8 cellular contexts compared by ENCODE assay signal in genomic region chr2:233251306-233252116, GRCh38. TPM values are rescaled to one million over a fixed set of nuclear protein-coding genes. Genes with fewer than 3 reads are reported as not detected.
DNase-seq lines count a peak whose midpoint lies in the region; ATAC-seq and TF ChIP-seq lines count a peak whose summit lies in the region.

ATG16L1 (plus strand) TSS chr2:233251673; CDS start chr2:233251828, 155 bp downstream.

- peaks cover 21 to 32% of the 10 kb centered on the region in 2 donors for H3K36me3 Mint-ChIP-seq in CD4-positive, alpha-beta memory T cell

- peak within 1 kb of the TSS; percentile 90 to 94 (median 93) for H3K4me3 Mint-ChIP-seq in CD4-positive, alpha-beta memory T cell

- peak within 1 kb of the TSS; percentile 94 to 98 (median 98) for H3K27ac Mint-ChIP-seq in CD4-positive, alpha-beta memory T cell

- peak within 1 kb of the TSS; percentile 72 to 74 for H3K9ac ChIP-seq in liver (ENCODE audit: low read depth in 1 of 2, low read length in 2 of 2)

- H3K9me3 Mint-ChIP-seq in CD4-positive, alpha-beta memory T cell: no peaks in the 10 kb centered on the region

- H3K4me3 ChIP-seq in CD4-positive, alpha-beta memory T cell (ENCODE audit: low read length in 2 of 2): peak within 1 kb of the TSS; percentile 96 to 98
- peak within 1 kb of the TSS; percentile 84 to 97 (median 91) for H3K4me3 ChIP-seq in liver (ENCODE audit: low read depth in 1 of 3, low read length in 3 of 3)

- H3K4me1 ChIP-seq in CD4-positive, alpha-beta memory T cell (ENCODE audit: insufficient read depth, low read length): peaks cover 84% of the 10 kb centered on the region
- peaks cover 3 to 21% (median 18%) of the 10 kb centered on the region in 4 donors for H3K4me1 ChIP-seq in liver (ENCODE audit: control insufficient read depth in 4 of 4, insufficient read depth in 4 of 4, low read length in 3 of 4)

- peaks cover 57 to 83% (median 68%) of the 10 kb centered on the region in 4 donors for H3K4me1 Mint-ChIP-seq in CD4-positive, alpha-beta memory T cell

- POLR2A ChIA-PET in CD4-positive, alpha-beta memory T cell (lab: Charles Lee; ENCODE audit: partially characterized antibody): interaction anchor here (0.8 to 7.1 kb wide), 19 partner anchors 10 to 412 kb away, joined by 3 to 162 read pairs (median 6); partner anchors contain the start of genes DGKD and INPP5D

- no peaks in the 10 kb centered on the region for H3K27me3 ChIP-seq in CD4-positive, alpha-beta memory T cell (ENCODE audit: insufficient read depth, low read length)
- no peaks in the 10 kb centered on the region for H3K27me3 ChIP-seq in liver (ENCODE audit: control insufficient read depth in 4 of 4, insufficient read depth in 4 of 4, low read length in 3 of 4)

- ATAC-seq in GM19438 (IDR thresholded peaks at IDR 0.05; ENCODE audit: low read depth, unreplicated experiment): peak; percentile 95
- ATAC-seq in HG03575 (IDR thresholded peaks at IDR 0.05; ENCODE audit: extremely low read depth, insufficient number of reproducible peaks, low FRiP score, unreplicated experiment): peak; percentile 53

- H3K9me3 ChIP-seq in CD4-positive, alpha-beta memory T cell (ENCODE audit: control insufficient read depth in 1 of 2, low read length in 2 of 2): no peaks in the 10 kb centered on the region
- no peaks in the 10 kb centered on the region for H3K9me3 ChIP-seq in liver (ENCODE audit: control insufficient read depth in 4 of 4, low read length in 3 of 4)

- CTCF ChIA-PET in CD4-positive, alpha-beta memory T cell (lab: Charles Lee; ENCODE audit: partially characterized antibody): interaction anchor here (0.6 to 5.1 kb wide), 43 partner anchors 10 to 649 kb away, joined by 3 to 52 read pairs (median 4); partner anchors contain the start of gene INPP5D

- H3K27ac ChIP-seq in CD4-positive, alpha-beta memory T cell (ENCODE audit: low read depth, low read length): peak within 1 kb of the TSS; percentile 89
- peak within 1 kb of the TSS; percentile 65 to 86 for H3K27ac ChIP-seq in liver (ENCODE audit: low read depth in 1 of 2, low read length in 2 of 2)

- DNase-seq in CD4-positive, alpha-beta memory T cell: peak; percentile 93 to 96 (median 95)
- DNase-seq in NCI-H82 (lab: John Stamatoyannopoulos, UW) (peak; percentile 98), dermis microvascular lymphatic vessel endothelial cell (ENCODE audit: low read depth in 2 of 2) (peak; percentile 90 to 96)
- DNase-seq in activated CD4-positive, alpha-beta T cell treated with anti-CD3 and anti-CD28 coated beads, Interleukin-2, amount 50 U/mL, for 48 hours: peak; percentile 93 to 96
- peak; percentile 95 for DNase-seq in stimulated activated CD4-positive, alpha-beta T cell treated with anti-CD3 and anti-CD28 coated beads, Interleukin-4, amount 100 ng/mL, for 24 hours

- peaks cover 22% of the 10 kb centered on the region for H3K36me3 ChIP-seq in CD4-positive, alpha-beta memory T cell (ENCODE audit: insufficient read depth, low read length)
- H3K36me3 ChIP-seq in liver (ENCODE audit: control insufficient read depth in 4 of 4, insufficient read depth in 3 of 4, low read depth in 1 of 4, low read length in 3 of 4): peaks cover 0 to 6% (median under 1%) of the 10 kb centered on the region in 4 donors

- no peaks in the 10 kb centered on the region for H3K27me3 Mint-ChIP-seq in CD4-positive, alpha-beta memory T cell

- intact Hi-C loops in CD4-positive, alpha-beta memory T cell (cut with micrococcal nuclease): loop anchor here (1.0 to 5.0 kb wide), 7 partner anchors 17 to 645 kb away; partner anchors contain the start of gene INPP5D

- WGBS in liver: under 1% methylated on average over 75 of the region's 75 CpGs

- TF ChIP-seq RAD21 in liver (IDR thresholded peaks at IDR 0.05): peak; percentile 95 to 99

- peak; percentile 89 for TF ChIP-seq CTCF in liver (IDR thresholded peaks at IDR 0.05; ENCODE audit: low read depth, low read length, missing input control)

TF ChIP-seq in liver, 16 proteins besides CTCF, POLR2A, EP300 and RAD21:
- TF ChIP-seq YY1 (IDR thresholded peaks at IDR 0.05) (peak; percentile 74), HNF4G (IDR thresholded peaks at IDR 0.05) (no peak), TAF1 (conservative IDR thresholded peaks at IDR 0.05) (peak; percentile 77), MAX (IDR thresholded peaks at IDR 0.05) (peak; percentile 90), ZBTB33 (IDR thresholded peaks at IDR 0.05) (peak; percentile 20), ATF3 (IDR thresholded peaks at IDR 0.05) (no peak), SP1 (IDR thresholded peaks at IDR 0.05) (peak; percentile 71), GABPA (IDR thresholded peaks at IDR 0.05 in 1 of 2, conservative IDR thresholded peaks at IDR 0.05 in 1 of 2) (peak; percentile 92 to 99), NR2F2 (IDR thresholded peaks at IDR 0.05) (peak; percentile 11), EGR1 (IDR thresholded peaks at IDR 0.05; ENCODE audit: low read depth in 2 of 2) (peak; percentile 96), JUND (IDR thresholded peaks at IDR 0.05) (peak in 1 of 2 donors; percentile 16), HNF4A (conservative IDR thresholded peaks at IDR 0.05) (no peak), FOXA2 (IDR thresholded peaks at IDR 0.05) (peak; percentile 16), RXRA (IDR thresholded peaks at IDR 0.05) (peak; percentile 34 to 50)

RNA-seq across cellular contexts. Expression of gene ATG16L1, which starts in this region (rescaled TPM):
- 10 to 100 TPM; 81.1 to 89.4 TPM for total RNA-seq in CD4-positive, alpha-beta memory T cell
- 10 to 100 TPM; 12.3 to 20.0 TPM for polyA plus RNA-seq in CD4-positive, alpha-beta memory T cell
- total RNA-seq in dermis microvascular lymphatic vessel endothelial cell (23.7 and 26.6 TPM in 2 replicates), liver (10 to 100 TPM; 18.5 to 22.8 TPM)
- polyA plus RNA-seq in liver: 10 to 100 TPM in 1 of 2 donors, 1 to 10 TPM in 1; 6.4 to 12.8 TPM

Comparison
In these comparisons a context has a peak if more than half of its experiments do, and no peak if none do; other contexts are left out.
1. Peak in every context shown above with its lines: DNase-seq, ATAC-seq, H3K4me3 ChIP-seq and H3K27ac ChIP-seq.